37 cellular contexts compared by ENCODE assay signal in the genomic region with DNA sequence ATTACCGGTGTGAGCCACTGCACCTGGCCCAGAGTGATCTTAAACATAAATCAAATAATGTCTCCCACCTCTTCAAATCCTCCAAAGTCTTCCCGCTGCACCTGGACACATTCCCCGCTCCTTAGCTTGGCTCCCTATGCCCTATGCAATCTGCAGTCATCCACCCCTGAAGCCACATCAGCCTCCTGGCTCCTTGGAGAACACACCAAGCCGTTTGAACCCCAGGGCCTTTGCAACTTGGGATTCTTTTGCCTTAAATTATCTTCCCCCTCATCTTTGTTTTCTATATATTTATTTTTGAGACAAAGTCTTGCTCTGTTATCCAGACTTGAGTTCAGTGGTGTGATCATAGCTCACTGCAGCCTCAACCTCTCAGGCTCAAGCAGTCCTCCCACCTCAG. TPM values are rescaled to one million over a fixed set of nuclear protein-coding genes. Genes with fewer than 3 reads are reported as not detected.
"Had no signal": no experiment of that assay in that cellular context is flagged by ENCODE, and none has a peak within 500 bp of the region (broad histone marks: within the 10 kb centered on the region; RNA-seq: fewer than 3 reads in every experiment).

No MANE protein-coding gene starts in this region.

- H3K9me3 Mint-ChIP-seq: activated CD4-positive, alpha-beta memory T cell treated with anti-CD3 and anti-CD28 coated beads for 36 hours; activated CD4-positive, alpha-beta T cell treated with anti-CD3 and anti-CD28 coated beads, Interleukin-2, amount 10 ng/mL, durations not matched to agents 24 days and 14 days; activated CD8-positive, alpha-beta T cell treated with anti-CD3 and anti-CD28 coated beads for 36 hours; activated naive CD4-positive, alpha-beta T cell treated with anti-CD3 and anti-CD28 coated beads for 36 hours; activated T-cell treated with anti-CD3 and anti-CD28 coated beads, Interleukin-2, amount 50 U/mL, for 4 hours; activated T-cell treated with anti-CD3 and anti-CD28 coated beads, Interleukin-2, amount 50 U/mL, for 72 hours; activated T-helper 1 cell treated with anti-CD3 and anti-CD28 coated beads, Interleukin-12 subunit alpha, Interleukin-12 subunit beta, Interleukin-2, Interleukin-4 antibody, amounts not matched to agents 30 ng/mL and 10 ng/mL and 1 ng/mL, durations not matched to agents 14 hours and 24 hours and 36 hours; activated T-helper 17 cell treated with anti-CD3 and anti-CD28 coated beads, Interleukin-2, amount 50 U/mL, for 72 hours; central memory CD8-positive, alpha-beta T cell; T-helper 1 cell treated with Interleukin-12 subunit alpha and Interleukin-12 subunit beta and Interleukin-4 antibody, amounts not matched to agents 30 μg/mL and 1 μg/mL, for 36 hours; T-helper 2 cell treated with Interferon-gamma antibody and Interleukin-4, amounts not matched to agents 5 μg/mL and 100 μg/mL, for 36 hours had no signal

- H3K36me3 Mint-ChIP-seq: activated naive CD8-positive, alpha-beta T cell treated with anti-CD3 and anti-CD28 coated beads for 36 hours had no signal

- H3K27ac ChIP-seq: adrenal gland, cardiac muscle cell, VCaP had no signal

- H3K9me3 ChIP-seq: adrenal gland had no signal

- H3K36me3 ChIP-seq: adrenal gland, cardiac muscle cell had no signal

- DNase-seq: activated B cell treated with CpG ODN at 0.5 μM for 24 hours; activated CD4-positive, alpha-beta memory T cell treated with anti-CD3 and anti-CD28 coated beads for 36 hours; activated CD4-positive, alpha-beta T cell treated with anti-CD3 and anti-CD28 coated beads for 4 hours; activated CD4-positive, alpha-beta T cell treated with anti-CD3 and anti-CD28 coated beads, Interleukin-2, amount 10 ng/mL, durations not matched to agents 24 days and 14 days; activated CD4-positive, alpha-beta T cell treated with anti-CD3 and anti-CD28 coated beads, Interleukin-2, amount 50 U/mL, for 1 hour; activated CD4-positive, alpha-beta T cell treated with anti-CD3 and anti-CD28 coated beads, Interleukin-2, amount 50 U/mL, for 4 hours; activated CD4-positive, CD25-positive, alpha-beta regulatory T cell treated with anti-CD3 and anti-CD28 coated beads, Interleukin-2, amount 50 U/mL, for 72 hours; activated CD8-positive, alpha-beta memory T cell treated with anti-CD3 and anti-CD28 coated beads, Interleukin-2, amount 50 U/mL, for 4 hours; activated CD8-positive, alpha-beta T cell treated with anti-CD3 and anti-CD28 coated beads for 36 hours; activated effector memory CD4-positive, alpha-beta T cell treated with anti-CD3 and anti-CD28 coated beads, Interleukin-2, amount 50 U/mL, for 16 hours; activated gamma-delta T cell treated with Interleukin-2 at 50 U/mL for 16 hours; activated naive CD4-positive, alpha-beta T cell; activated naive CD4-positive, alpha-beta T cell treated with anti-CD3 and anti-CD28 coated beads for 36 hours; activated naive CD4-positive, alpha-beta T cell treated with anti-CD3 and anti-CD28 coated beads, Interleukin-2, amount 50 U/mL, for 16 hours; activated naive CD8-positive, alpha-beta T cell treated with anti-CD3 and anti-CD28 coated beads for 36 hours; activated T-cell treated with anti-CD3 and anti-CD28 coated beads for 4 hours; activated T-cell treated with anti-CD3 and anti-CD28 coated beads, Interleukin-2, amount 50 U/mL, for 1 hour; activated T-cell treated with anti-CD3 and anti-CD28 coated beads, Interleukin-2, amount 50 U/mL, for 4 hours; activated T-cell treated with anti-CD3 and anti-CD28 coated beads, Interleukin-2, amount 50 U/mL, for 72 hours; adrenal gland; amniotic stem cell; aorta; caudate nucleus; SW 1271; T-helper 1 cell; T-helper 2 cell; T-helper 9 cell had no signal

- H3K27ac Mint-ChIP-seq: activated B cell treated with CpG ODN at 0.5 μM for 24 hours; activated CD4-positive, alpha-beta memory T cell treated with anti-CD3 and anti-CD28 coated beads for 36 hours; activated CD4-positive, alpha-beta T cell treated with anti-CD3 and anti-CD28 coated beads, Interleukin-2, amount 10 ng/mL, durations not matched to agents 24 days and 14 days; activated CD8-positive, alpha-beta T cell treated with anti-CD3 and anti-CD28 coated beads for 36 hours; activated naive CD4-positive, alpha-beta T cell treated with anti-CD3 and anti-CD28 coated beads for 36 hours; activated naive CD8-positive, alpha-beta T cell treated with anti-CD3 and anti-CD28 coated beads for 36 hours; activated T-cell treated with anti-CD3 and anti-CD28 coated beads, Interleukin-2, amount 50 U/mL, for 72 hours; activated T-helper 1 cell treated with anti-CD3 and anti-CD28 coated beads, Interleukin-12 subunit alpha, Interleukin-12 subunit beta, Interleukin-2, Interleukin-4 antibody, amounts not matched to agents 30 ng/mL and 10 ng/mL and 1 ng/mL, durations not matched to agents 14 hours and 24 hours and 36 hours; activated T-helper 17 cell treated with anti-CD3 and anti-CD28 coated beads, Interleukin-2, amount 50 U/mL, for 72 hours; brain; T-helper 1 cell treated with Interleukin-12 subunit alpha and Interleukin-12 subunit beta and Interleukin-4 antibody, amounts not matched to agents 30 μg/mL and 1 μg/mL, for 36 hours; T-helper 2 cell treated with Interferon-gamma antibody and Interleukin-4, amounts not matched to agents 5 μg/mL and 100 μg/mL, for 36 hours had no signal

- H3K4me3 Mint-ChIP-seq: activated B cell treated with CpG ODN at 0.5 μM for 24 hours; activated CD4-positive, alpha-beta memory T cell treated with anti-CD3 and anti-CD28 coated beads for 36 hours; activated CD4-positive, alpha-beta T cell treated with anti-CD3 and anti-CD28 coated beads, Interleukin-2, amount 10 ng/mL, durations not matched to agents 24 days and 14 days; activated CD8-positive, alpha-beta T cell treated with anti-CD3 and anti-CD28 coated beads for 36 hours; activated naive CD4-positive, alpha-beta T cell treated with anti-CD3 and anti-CD28 coated beads for 36 hours; activated naive CD8-positive, alpha-beta T cell treated with anti-CD3 and anti-CD28 coated beads for 36 hours; activated T-cell treated with anti-CD3 and anti-CD28 coated beads, Interleukin-2, amount 50 U/mL, for 4 hours; activated T-cell treated with anti-CD3 and anti-CD28 coated beads, Interleukin-2, amount 50 U/mL, for 72 hours; activated T-helper 1 cell treated with anti-CD3 and anti-CD28 coated beads, Interleukin-12 subunit alpha, Interleukin-12 subunit beta, Interleukin-2, Interleukin-4 antibody, amounts not matched to agents 30 ng/mL and 10 ng/mL and 1 ng/mL, durations not matched to agents 14 hours and 24 hours and 36 hours; activated T-helper 17 cell treated with anti-CD3 and anti-CD28 coated beads, Interleukin-2, amount 50 U/mL, for 72 hours; central memory CD8-positive, alpha-beta T cell; T-helper 1 cell treated with Interleukin-12 subunit alpha and Interleukin-12 subunit beta and Interleukin-4 antibody, amounts not matched to agents 30 μg/mL and 1 μg/mL, for 36 hours; T-helper 2 cell treated with Interferon-gamma antibody and Interleukin-4, amounts not matched to agents 5 μg/mL and 100 μg/mL, for 36 hours had no signal

- H3K4me3 ChIP-seq: adrenal gland, cardiac muscle cell had no signal

- ATAC-seq: activated CD8-positive, alpha-beta T cell treated with anti-CD3 and anti-CD28 coated beads for 36 hours; activated T-cell treated with anti-CD3 and anti-CD28 coated beads, Interleukin-2, amount 50 U/mL, for 4 hours; activated T-cell treated with anti-CD3 and anti-CD28 coated beads, Interleukin-2, amount 50 U/mL, for 72 hours; activated T-helper 17 cell treated with anti-CD3 and anti-CD28 coated beads, Interleukin-2, amount 50 U/mL, for 72 hours had no signal

RNA-seq across cellular contexts. Expression of gene DNAAF3, which starts 2.7 kb away (rescaled TPM):
- total RNA-seq: activated B cell treated with CpG ODN at 0.5 μM for 24 hours; activated CD4-positive, alpha-beta memory T cell treated with anti-CD3 and anti-CD28 coated beads for 36 hours; activated CD4-positive, alpha-beta T cell treated with anti-CD3 and anti-CD28 coated beads, Interleukin-2, amount 10 ng/mL, durations not matched to agents 24 days and 14 days; activated CD8-positive, alpha-beta memory T cell treated with anti-CD3 and anti-CD28 coated beads for 36 hours; activated CD8-positive, alpha-beta T cell treated with anti-CD3 and anti-CD28 coated beads for 36 hours; activated naive CD4-positive, alpha-beta T cell treated with anti-CD3 and anti-CD28 coated beads for 36 hours; activated naive CD8-positive, alpha-beta T cell treated with anti-CD3 and anti-CD28 coated beads for 36 hours; aorta had no signal

RNA-seq across cellular contexts. Expression of gene SYT5, which starts 11.0 kb away (rescaled TPM):
- total RNA-seq: activated B cell treated with CpG ODN at 0.5 μM for 24 hours; activated CD4-positive, alpha-beta T cell treated with anti-CD3 and anti-CD28 coated beads, Interleukin-2, amount 10 ng/mL, durations not matched to agents 24 days and 14 days; activated CD8-positive, alpha-beta memory T cell treated with anti-CD3 and anti-CD28 coated beads for 36 hours; activated CD8-positive, alpha-beta T cell treated with anti-CD3 and anti-CD28 coated beads for 36 hours; activated naive CD4-positive, alpha-beta T cell treated with anti-CD3 and anti-CD28 coated beads for 36 hours; activated naive CD8-positive, alpha-beta T cell treated with anti-CD3 and anti-CD28 coated beads for 36 hours; activated T-cell treated with anti-CD3 and anti-CD28 coated beads, Interleukin-2, amount 50 U/mL, for 4 hours; activated T-helper 1 cell treated with anti-CD3 and anti-CD28 coated beads, Interleukin-12 subunit alpha, Interleukin-12 subunit beta, Interleukin-2, Interleukin-4 antibody, amounts not matched to agents 30 ng/mL and 10 ng/mL and 1 ng/mL, durations not matched to agents 14 hours and 24 hours and 36 hours; activated T-helper 17 cell treated with anti-CD3 and anti-CD28 coated beads, Interleukin-2, amount 50 U/mL, for 72 hours; aorta had no signal

RNA-seq across cellular contexts. Expression of gene TNNI3, which starts 11.6 kb away (rescaled TPM):
- total RNA-seq: activated B cell treated with CpG ODN at 0.5 μM for 24 hours; activated CD4-positive, alpha-beta memory T cell treated with anti-CD3 and anti-CD28 coated beads for 36 hours; activated CD4-positive, alpha-beta T cell treated with anti-CD3 and anti-CD28 coated beads, Interleukin-2, amount 10 ng/mL, durations not matched to agents 24 days and 14 days; activated CD8-positive, alpha-beta memory T cell treated with anti-CD3 and anti-CD28 coated beads for 36 hours; activated CD8-positive, alpha-beta T cell treated with anti-CD3 and anti-CD28 coated beads for 36 hours; activated naive CD4-positive, alpha-beta T cell treated with anti-CD3 and anti-CD28 coated beads for 36 hours; activated T-cell treated with anti-CD3 and anti-CD28 coated beads, Interleukin-2, amount 50 U/mL, for 4 hours; activated T-helper 1 cell treated with anti-CD3 and anti-CD28 coated beads, Interleukin-12 subunit alpha, Interleukin-12 subunit beta, Interleukin-2, Interleukin-4 antibody, amounts not matched to agents 30 ng/mL and 10 ng/mL and 1 ng/mL, durations not matched to agents 14 hours and 24 hours and 36 hours; activated T-helper 17 cell treated with anti-CD3 and anti-CD28 coated beads, Interleukin-2, amount 50 U/mL, for 72 hours; aorta; astrocyte had no signal

RNA-seq across cellular contexts. Expression of gene TNNT1, which starts 20.1 kb away (rescaled TPM):
- total RNA-seq: activated B cell treated with CpG ODN at 0.5 μM for 24 hours; activated CD4-positive, alpha-beta memory T cell treated with anti-CD3 and anti-CD28 coated beads for 36 hours; activated CD8-positive, alpha-beta memory T cell treated with anti-CD3 and anti-CD28 coated beads for 36 hours; activated CD8-positive, alpha-beta T cell treated with anti-CD3 and anti-CD28 coated beads for 36 hours; activated naive CD4-positive, alpha-beta T cell treated with anti-CD3 and anti-CD28 coated beads for 36 hours; activated naive CD8-positive, alpha-beta T cell treated with anti-CD3 and anti-CD28 coated beads for 36 hours; activated T-cell treated with anti-CD3 and anti-CD28 coated beads, Interleukin-2, amount 50 U/mL, for 4 hours; activated T-helper 1 cell treated with anti-CD3 and anti-CD28 coated beads, Interleukin-12 subunit alpha, Interleukin-12 subunit beta, Interleukin-2, Interleukin-4 antibody, amounts not matched to agents 30 ng/mL and 10 ng/mL and 1 ng/mL, durations not matched to agents 14 hours and 24 hours and 36 hours; activated T-helper 17 cell treated with anti-CD3 and anti-CD28 coated beads, Interleukin-2, amount 50 U/mL, for 72 hours had no signal

RNA-seq across cellular contexts. Expression of gene PTPRH, which starts 40.2 kb away (rescaled TPM):
- total RNA-seq: activated B cell treated with CpG ODN at 0.5 μM for 24 hours; activated CD4-positive, alpha-beta memory T cell treated with anti-CD3 and anti-CD28 coated beads for 36 hours; activated CD4-positive, alpha-beta T cell treated with anti-CD3 and anti-CD28 coated beads, Interleukin-2, amount 10 ng/mL, durations not matched to agents 24 days and 14 days; activated CD8-positive, alpha-beta memory T cell treated with anti-CD3 and anti-CD28 coated beads for 36 hours; activated CD8-positive, alpha-beta T cell treated with anti-CD3 and anti-CD28 coated beads for 36 hours; activated naive CD4-positive, alpha-beta T cell treated with anti-CD3 and anti-CD28 coated beads for 36 hours; activated naive CD8-positive, alpha-beta T cell treated with anti-CD3 and anti-CD28 coated beads for 36 hours; activated T-cell treated with anti-CD3 and anti-CD28 coated beads, Interleukin-2, amount 50 U/mL, for 72 hours; activated T-helper 17 cell treated with anti-CD3 and anti-CD28 coated beads, Interleukin-2, amount 50 U/mL, for 72 hours had no signal
